8 cellular contexts compared by ENCODE assay signal in the genomic region with DNA sequence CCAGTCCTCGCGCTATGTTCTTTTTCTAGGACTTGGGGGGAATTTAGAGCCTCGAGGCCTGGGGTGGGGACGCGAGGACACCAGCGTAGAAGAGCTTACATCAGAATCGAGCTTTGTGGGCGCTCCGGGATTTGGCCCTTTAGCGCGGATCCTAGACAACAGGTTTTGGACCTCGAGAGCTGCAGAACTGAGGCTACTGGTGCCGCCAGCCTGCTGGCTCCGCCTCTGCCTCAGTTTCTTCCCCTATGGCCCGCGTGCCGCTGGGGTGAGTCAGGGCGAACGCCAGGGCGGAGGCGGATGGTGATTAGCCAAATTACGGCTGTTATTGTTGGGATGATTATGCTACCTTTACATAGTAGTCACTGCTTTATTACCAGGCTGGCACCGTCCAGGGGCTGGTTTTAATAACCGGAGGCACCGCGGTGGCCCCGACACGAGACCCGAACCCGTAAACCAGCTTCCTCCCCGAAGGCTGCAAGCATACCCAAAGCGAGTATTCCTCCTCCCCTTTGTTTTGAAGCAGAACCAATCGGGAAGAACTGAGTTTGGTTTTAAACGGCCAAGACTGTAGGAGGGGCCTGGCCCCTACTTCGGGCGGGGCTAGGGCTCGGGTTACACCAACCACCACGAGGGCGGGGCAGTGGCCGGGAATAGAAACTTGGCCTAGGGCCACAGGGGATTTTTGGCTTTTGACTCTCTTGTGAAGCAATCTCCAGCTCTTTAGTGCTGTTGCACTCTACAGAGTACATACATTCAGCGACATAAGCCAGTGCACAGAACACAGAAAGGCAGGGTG. TPM values are rescaled to one million over a fixed set of nuclear protein-coding genes. Genes with fewer than 3 reads are reported as not detected.
A peak's percentile ranks its signal among the peaks of the same experiment; 100 is the strongest.
DNase-seq lines count a peak whose midpoint lies in the region; ATAC-seq and TF ChIP-seq lines count a peak whose summit lies in the region.

No MANE protein-coding gene starts in this region.

- no peaks in the 10 kb centered on the region for H3K27me3 Mint-ChIP-seq in T-helper 1 cell treated with Interleukin-12 subunit alpha and Interleukin-12 subunit beta and Interleukin-4 antibody, amounts not matched to agents 30 μg/mL and 1 μg/mL, for 36 hours (ENCODE audit: low read depth)
- no peaks in the 10 kb centered on the region for H3K27me3 Mint-ChIP-seq in progenitor cell of endocrine pancreas

- ATAC-seq in GM18498 (IDR thresholded peaks at IDR 0.05; ENCODE audit: unreplicated experiment): peak; percentile 65
- ATAC-seq in HG02885 (IDR thresholded peaks at IDR 0.05; ENCODE audit: poor library complexity, unreplicated experiment): peak; percentile 67

- peaks cover 47% of the 10 kb centered on the region for H3K4me1 ChIP-seq in left ventricle myocardium inferior

- DNase-seq in NCI-H1694 (lab: John Stamatoyannopoulos, UW) (peak; percentile 95), amygdala (lab: John Stamatoyannopoulos, UW) (peak in 55 of 56 donors; percentile 24 to 89 (median 75)), left ventricle myocardium inferior (peak; percentile 96), progenitor cell of endocrine pancreas (ENCODE audit: low spot score, unreplicated experiment) (peak; percentile 69), ureter (ENCODE audit: low spot score) (peak; percentile 98)

- H3K4me3 ChIP-seq in left ventricle myocardium inferior: peak overlapping the region; percentile 99

- H3K27ac ChIP-seq in left ventricle myocardium inferior (replicated peaks): peak overlapping the region; percentile 99

- peaks cover 18% of the 10 kb centered on the region for H3K36me3 ChIP-seq in left ventricle myocardium inferior

- intact Hi-C loops in left ventricle myocardium inferior (cut with micrococcal nuclease): no loop called here

- H3K27me3 ChIP-seq in left ventricle myocardium inferior (ENCODE audit: low read depth): no peaks in the 10 kb centered on the region

- peak overlapping the region; percentile 100 for H3K4me3 Mint-ChIP-seq in T-helper 1 cell treated with Interleukin-12 subunit alpha and Interleukin-12 subunit beta and Interleukin-4 antibody, amounts not matched to agents 30 μg/mL and 1 μg/mL, for 36 hours
- H3K4me3 Mint-ChIP-seq in progenitor cell of endocrine pancreas (ENCODE audit: low read depth): peak overlapping the region; percentile 96

- peaks cover 20% of the 10 kb centered on the region for H3K36me3 Mint-ChIP-seq in T-helper 1 cell treated with Interleukin-12 subunit alpha and Interleukin-12 subunit beta and Interleukin-4 antibody, amounts not matched to agents 30 μg/mL and 1 μg/mL, for 36 hours (ENCODE audit: low read depth)
- peaks cover 3% of the 10 kb centered on the region for H3K36me3 Mint-ChIP-seq in progenitor cell of endocrine pancreas (ENCODE audit: insufficient read depth)

- H3K9me3 ChIP-seq in left ventricle myocardium inferior (replicated peaks): no peaks in the 10 kb centered on the region

- H3K9me3 Mint-ChIP-seq in T-helper 1 cell treated with Interleukin-12 subunit alpha and Interleukin-12 subunit beta and Interleukin-4 antibody, amounts not matched to agents 30 μg/mL and 1 μg/mL, for 36 hours: no peaks in the 10 kb centered on the region
- H3K9me3 Mint-ChIP-seq in progenitor cell of endocrine pancreas (ENCODE audit: low read depth): no peaks in the 10 kb centered on the region

- TF ChIP-seq CTCF in left ventricle myocardium inferior (IDR thresholded peaks at IDR 0.05; ENCODE audit: borderline replicate concordance) (no peak), progenitor cell of endocrine pancreas (IDR thresholded peaks at IDR 0.05; ENCODE audit: unreplicated experiment) (no peak)

- peak overlapping the region; percentile 100 for H3K27ac Mint-ChIP-seq in T-helper 1 cell treated with Interleukin-12 subunit alpha and Interleukin-12 subunit beta and Interleukin-4 antibody, amounts not matched to agents 30 μg/mL and 1 μg/mL, for 36 hours
- H3K27ac Mint-ChIP-seq in progenitor cell of endocrine pancreas: peak overlapping the region; percentile 100

- H3K4me1 Mint-ChIP-seq in T-helper 1 cell treated with Interleukin-12 subunit alpha and Interleukin-12 subunit beta and Interleukin-4 antibody, amounts not matched to agents 30 μg/mL and 1 μg/mL, for 36 hours (ENCODE audit: low read depth): peaks cover 42% of the 10 kb centered on the region
- peaks cover 12% of the 10 kb centered on the region for H3K4me1 Mint-ChIP-seq in progenitor cell of endocrine pancreas (ENCODE audit: low read depth)

RNA-seq across cellular contexts. Expression of gene GTPBP2, which starts 0.6 kb away (rescaled TPM):
- total RNA-seq in left ventricle myocardium inferior (27.1 TPM), progenitor cell of endocrine pancreas (83.8 and 84.1 TPM in 2 replicates), ureter (74.1 TPM)

RNA-seq across cellular contexts. Expression of gene MAD2L1BP, which starts 5.9 kb away (rescaled TPM):
- total RNA-seq in left ventricle myocardium inferior (27.6 TPM), progenitor cell of endocrine pancreas (31.4 and 31.8 TPM in 2 replicates), ureter (27.2 TPM)

RNA-seq across cellular contexts. Expression of gene RSPH9, which starts 15.1 kb away (rescaled TPM):
- total RNA-seq in left ventricle myocardium inferior (0.08 TPM), progenitor cell of endocrine pancreas (0.29 and 0.31 TPM in 2 replicates), ureter (0.68 TPM)

RNA-seq across cellular contexts. Expression of gene POLH, which starts 53.7 kb away (rescaled TPM):
- total RNA-seq in left ventricle myocardium inferior (7.9 TPM), progenitor cell of endocrine pancreas (14.5 and 19.6 TPM in 2 replicates), ureter (10.8 TPM)

RNA-seq across cellular contexts. Expression of gene XPO5, which starts 53.9 kb away (rescaled TPM):
- total RNA-seq in left ventricle myocardium inferior (20.3 TPM), progenitor cell of endocrine pancreas (64.0 and 70.7 TPM in 2 replicates), ureter (47.9 TPM)

Comparison
In these comparisons a context has a peak if more than half of its experiments do, and no peak if none do; other contexts are left out.
1. Peak in every context shown above with its lines: DNase-seq, ATAC-seq, H3K4me3 ChIP-seq and H3K27ac ChIP-seq.